In genomic region chr18:9477509-9477908, GRCh38 we compare ENCODE assay signal across 13 cellular contexts. TPM values are rescaled to one million over a fixed set of nuclear protein-coding genes. Genes with fewer than 3 reads are reported as not detected.
DNase-seq lines count a peak whose midpoint lies in the region; ATAC-seq, FAIRE-seq and TF ChIP-seq lines count a peak whose summit lies in the region.
"Had no signal": no experiment of that assay in that cellular context is flagged by ENCODE, and none has a peak within 500 bp of the region (broad histone marks: within the 10 kb centered on the region; RNA-seq: fewer than 3 reads in every experiment).

No MANE protein-coding gene starts in this region.

- TF ChIP-seq CTCF in HepG2 (CRISPR knock-in tag; IDR thresholded peaks at IDR 0.05) = no peak
- no peak for TF ChIP-seq CTCF in right lobe of liver (IDR thresholded peaks at IDR 0.05)
- no peak for TF ChIP-seq CTCF in WTC11 (IDR thresholded peaks at IDR 0.05)
- TF ChIP-seq CTCF in hepatocyte (IDR thresholded peaks at IDR 0.05; ENCODE audit: poor library complexity) = no peak

- DNase-seq in HepG2 (ENCODE audit: low spot score) (no peak), right lobe of liver (no peak), WTC11 (ENCODE audit: low spot score) (no peak), hepatocyte (ENCODE audit: low spot score) (no peak), NOMO-1 (lab: John Stamatoyannopoulos, UW; ENCODE audit: unreplicated experiment in 2 of 2) (no peak), kidney tubule cell (ENCODE audit: low spot score) (no peak)
- DNase-seq: adrenal gland, NCI-H146, NCI-H524, T1000 had no signal

- H3K9me3 ChIP-seq in HepG2 (ENCODE audit: low read length) (no peaks in the 10 kb centered on the region), right lobe of liver (no peaks in the 10 kb centered on the region), hepatocyte (ENCODE audit: low read depth) (no peaks in the 10 kb centered on the region)
- H3K9me3 ChIP-seq: adrenal gland had no signal

- H3K27me3 ChIP-seq in HepG2 (ENCODE audit: control insufficient read depth in 1 of 2, insufficient read depth in 2 of 2, low read length in 2 of 2) = no peaks in the 10 kb centered on the region; a peak in 1 of 5 replicates
- no peaks in the 10 kb centered on the region for H3K27me3 ChIP-seq in right lobe of liver
- no peaks in the 10 kb centered on the region for H3K27me3 ChIP-seq in hepatocyte
- H3K27me3 ChIP-seq: adrenal gland, upper lobe of left lung had no signal

- H3K79me2 ChIP-seq in HepG2 (ENCODE audit: insufficient read depth, low read length) (peaks cover 66% of the 10 kb centered on the region), hepatocyte (peaks cover 69% of the 10 kb centered on the region)

- H3K4me1 ChIP-seq in HepG2 (ENCODE audit: insufficient read depth, low read length) (peaks cover 24% of the 10 kb centered on the region), right lobe of liver (peaks cover 0 to 4% (median 0%) of the 10 kb centered on the region in 4 donors), hepatocyte (ENCODE audit: insufficient read depth) (peaks cover 16% of the 10 kb centered on the region)

- in situ Hi-C loops in HepG2 (cut with HindIII; ENCODE audit: extremely low pct_ligation_motif_present, low pct_unique_long_range_greater_than_20kb) = loop anchor here (5.0 kb wide), 1 partner anchor 145 kb away; the partner anchor contains the start of gene TWSG1

- no peak for TF ChIP-seq RAD21 in HepG2 (CRISPR knock-in tag; IDR thresholded peaks at IDR 0.05)

- no peak overlapping the region for H3K9ac ChIP-seq in HepG2 (ENCODE audit: insufficient read depth, low read depth, low read length)

- peaks cover 25% of the 10 kb centered on the region for H3K36me3 Mint-ChIP-seq in WTC11

- no peaks in the 10 kb centered on the region for H3K9me3 Mint-ChIP-seq in WTC11

- H3K9me2 ChIP-seq in hepatocyte (replicated peaks; ENCODE audit: insufficient read depth) = no peaks in the 10 kb centered on the region

- ATAC-seq in HepG2 (no peak), right lobe of liver (no peak), WTC11 (no peak), HG02623 (IDR thresholded peaks at IDR 0.05; ENCODE audit: unreplicated experiment) (no peak), GM18870 (IDR thresholded peaks at IDR 0.05; ENCODE audit: unreplicated experiment) (no peak)

- TF ChIP-seq EP300 in HepG2 (IDR thresholded peaks at IDR 0.05; ENCODE audit: low read depth in 2 of 2, low read length in 2 of 2) (no peak), HepG2 (CRISPR knock-in tag; IDR thresholded peaks at IDR 0.05; ENCODE audit: borderline replicate concordance) (no peak)

- CTCF ChIA-PET in HepG2 (lab: Yijun Ruan, JAX; ENCODE audit: low intra/inter-chr PET ratio, low total read pairs) (no interaction called here), WTC11 (lab: Charles Lee) (no interaction called here)

- no peaks in the 10 kb centered on the region for H3K27me3 Mint-ChIP-seq in WTC11 (ENCODE audit: low read depth)

- TSS peak; percentile 44 for BruUV-seq in HepG2 (replicated peaks; lab: Mats Ljungman, UMichigan)

- WGBS in HepG2 (ENCODE audit: low lambda C conversion rate) = 88% methylated on average over 1 of the region's 1 CpG
- WGBS in right lobe of liver (ENCODE audit: insufficient coverage, low coverage, low lambda C conversion rate, missing lambda C conversion rate) = 55% methylated on average over 1 of the region's 1 CpG
- WGBS in hepatocyte (ENCODE audit: low lambda C conversion rate, missing lambda C conversion rate) = 36% methylated on average over 1 of the region's 1 CpG

- H3K36me3 ChIP-seq in HepG2 (replicated peaks in 1 of 2; ENCODE audit: control insufficient read depth in 1 of 2, insufficient read depth in 2 of 2, low read length in 2 of 2) (no peaks in the 10 kb centered on the region; a peak in 1 of 5 replicates), right lobe of liver (no peaks in the 10 kb centered on the region), hepatocyte (replicated peaks; ENCODE audit: insufficient read depth, low read depth) (no peaks in the 10 kb centered on the region)
- H3K36me3 ChIP-seq: adrenal gland had no signal

- H3K4me1 Mint-ChIP-seq in WTC11 = peaks cover 16% of the 10 kb centered on the region

- H3K4me3 ChIP-seq in HepG2 (replicated peaks in 1 of 3; ENCODE audit: insufficient read depth in 1 of 3, low read depth in 2 of 3, low read length in 3 of 3) (no peak overlapping the region; a peak in 1 of 6 replicates), right lobe of liver (no peak overlapping the region), hepatocyte (no peak overlapping the region)
- H3K4me3 ChIP-seq: adrenal gland had no signal

- TF ChIP-seq POLR2A in HepG2 (IDR thresholded peaks at IDR 0.05; ENCODE audit: insufficient read depth in 1 of 2, low read depth in 2 of 2, low read length in 2 of 2) (no peak), right lobe of liver (IDR thresholded peaks at IDR 0.05) (no peak)

- 0 out of 2 replicates have a peak, but pooled peaks cover 2% of the 10 kb centered on the region for H4K20me1 ChIP-seq in HepG2 (ENCODE audit: insufficient read depth, low read length)
- peaks cover 6% of the 10 kb centered on the region for H4K20me1 ChIP-seq in hepatocyte (ENCODE audit: insufficient read depth, poor library complexity, severe bottlenecking)

- intact Hi-C loops in HepG2 (cut with micrococcal nuclease; ENCODE audit: unreplicated experiment) = no loop called here
- intact Hi-C loops in right lobe of liver (cut with DNase I) = no loop called here

- H3K27ac ChIP-seq in HepG2 (ENCODE audit: extremely low read length, insufficient read depth, low read length) (no peak overlapping the region), right lobe of liver (no peak overlapping the region), hepatocyte (no peak overlapping the region)

- no peak overlapping the region for H2AFZ ChIP-seq in HepG2 (ENCODE audit: low read length)
- H2AFZ ChIP-seq in hepatocyte = no peak overlapping the region

- FAIRE-seq in HepG2 (lab: Jason Lieb, UNC) = no peak

- POLR2A ChIA-PET in HepG2 (lab: Yijun Ruan, JAX) (no interaction called here), WTC11 (lab: Charles Lee) (interaction anchor here (1.1 kb wide), 1 partner anchor 341 kb away, joined by 3 read pairs; no protein-coding TSS in a partner anchor)

- peak overlapping the region; percentile 76; the same call in 1 of the 2 replicates for H3K4me2 ChIP-seq in HepG2 (ENCODE audit: low read depth, low read length)
- peak overlapping the region; percentile 85 for H3K4me2 ChIP-seq in hepatocyte

- peak overlapping the region; percentile 81 for H3K4me3 Mint-ChIP-seq in WTC11

- H3K27ac Mint-ChIP-seq in WTC11 = peak overlapping the region; percentile 8

TF ChIP-seq in HepG2, 621 proteins besides CTCF, POLR2A, EP300 and RAD21 (continues in another document):
- no peak for TF ChIP-seq SCMH1 (CRISPR knock-in tag; IDR thresholded peaks at IDR 0.05; ENCODE audit: borderline replicate concordance)
- no peak for TF ChIP-seq ZNF879 (CRISPR knock-in tag; IDR thresholded peaks at IDR 0.05)
- TF ChIP-seq ATAD3A (CRISPR knock-in tag; IDR thresholded peaks at IDR 0.05) = no peak
- no peak for TF ChIP-seq MTERF4 (CRISPR knock-in tag; IDR thresholded peaks at IDR 0.05)

TF ChIP-seq in WTC11, 78 proteins besides CTCF, POLR2A, EP300 and RAD21 (continues in another document):
- TF ChIP-seq ZNF396 (CRISPR knock-in tag; IDR thresholded peaks at IDR 0.05; ENCODE audit: borderline replicate concordance) (no peak), USF2 (CRISPR knock-in tag; IDR thresholded peaks at IDR 0.05) (no peak), ATF2 (CRISPR knock-in tag; IDR thresholded peaks at IDR 0.05; ENCODE audit: borderline replicate concordance, low read depth) (no peak)

RNA-seq across cellular contexts. Expression of gene RALBP1, which starts 2.2 kb away (rescaled TPM):
- 33.1 and 39.9 TPM in 2 replicates for total RNA-seq in HepG2 (2016; rRNA removed; fragmentation: Illumina TruSeq; extraction: Trizol)
- total RNA-seq in HepG2 (2016; cell fraction: cytosol; rRNA removed; fragmentation: Illumina TruSeq; extraction: Trizol; ENCODE audit: low read depth) = 9.4 and 10.0 TPM in 2 replicates
- total RNA-seq in HepG2 (2016; cell fraction: insoluble cytoplasmic fraction; rRNA removed; fragmentation: Illumina TruSeq; extraction: Trizol) = 30.2 and 34.3 TPM in 2 replicates
- 30.2 and 31.0 TPM in 2 replicates for total RNA-seq in HepG2 (2016; cell fraction: membrane; rRNA removed; fragmentation: Illumina TruSeq; extraction: Trizol)
- total RNA-seq in HepG2 (2016; cell fraction: nucleus; rRNA removed; fragmentation: Illumina TruSeq; extraction: Trizol) = 13.8 and 14.2 TPM in 2 replicates
- polyA plus RNA-seq in HepG2 (2011; rRNA removed) = 23.6 and 24.5 TPM in 2 replicates
- polyA plus RNA-seq in HepG2 (2011; cell fraction: cytosol; rRNA removed) = 29.3 and 33.5 TPM in 2 replicates
- polyA plus RNA-seq in HepG2 (2011; cell fraction: nucleus; rRNA removed) = 13.3 and 15.1 TPM in 2 replicates
- 26.8 and 27.1 TPM in 2 replicates for polyA plus RNA-seq in HepG2 (2012)
- polyA plus RNA-seq in HepG2 (2016; cell fraction: cytosol; fragmentation: Illumina TruSeq; extraction: Trizol; ENCODE audit: low read depth) = 7.0 and 8.2 TPM in 2 replicates
- 32.1 and 36.3 TPM in 2 replicates for polyA plus RNA-seq in HepG2 (2016; cell fraction: insoluble cytoplasmic fraction; fragmentation: Illumina TruSeq; extraction: Trizol; ENCODE audit: low read depth)
- 22.0 and 22.5 TPM in 2 replicates for polyA plus RNA-seq in HepG2 (2016; cell fraction: membrane; fragmentation: Illumina TruSeq; extraction: Trizol; ENCODE audit: low read depth)
- polyA plus RNA-seq in HepG2 (2016; cell fraction: nucleus; fragmentation: Illumina TruSeq; extraction: Trizol; ENCODE audit: insufficient read depth, low read depth) = 18.9 and 19.8 TPM in 2 replicates
- 27.4 and 36.7 TPM in 2 replicates for polyA minus RNA-seq in HepG2 (2011; rRNA and poly(A)+ RNA removed; ENCODE audit: low replicate concordance)
- 18.6 and 19.0 TPM in 2 replicates for polyA minus RNA-seq in HepG2 (2011; cell fraction: cytosol; rRNA and poly(A)+ RNA removed)
- polyA minus RNA-seq in HepG2 (2011; cell fraction: nucleus; rRNA and poly(A)+ RNA removed) = 17.0 and 17.4 TPM in 2 replicates
- total RNA-seq in right lobe of liver = 10 to 100 TPM; 16.3 to 35.9 (median 21.5) TPM
- total RNA-seq in WTC11 (2021) = 59.9 to 69.3 TPM (median 61.4 TPM) in 3 replicates
- 46.8 and 55.0 TPM in 2 replicates for total RNA-seq in hepatocyte
- 41.2 and 41.3 TPM in 2 replicates for polyA plus RNA-seq in hepatocyte
